Comparison of ENCODE assay signal across 9 cellular contexts in genomic region chr17:10541179-10541578, GRCh38. TPM values are rescaled to one million over a fixed set of nuclear protein-coding genes. Genes with fewer than 3 reads are reported as not detected.
"Had no signal": no experiment of that assay in that cellular context is flagged by ENCODE, and none has a peak within 500 bp of the region (broad histone marks: within the 10 kb centered on the region; RNA-seq: fewer than 3 reads in every experiment).

No MANE protein-coding gene starts in this region.

RNA-seq across cellular contexts. Expression of gene MYH2, which starts 8.3 kb away (rescaled TPM):
- total RNA-seq: M059J; NCI-H460; PC-9; Right ventricle myocardium inferior; RPMI7951; SK-MEL-5; T-cell; T-helper 1 cell treated with Interleukin-12 subunit alpha and Interleukin-12 subunit beta and Interleukin-4 antibody, amounts not matched to agents 30 ng/mL and 1 ng/mL, for 36 hours had no signal

RNA-seq across cellular contexts. Expression of gene MYH1, which starts 22.8 kb away (rescaled TPM):
- total RNA-seq: M059J; NCI-H460; PC-9; Right ventricle myocardium inferior; RPMI7951; SJCRH30; SK-MEL-5; T-cell; T-helper 1 cell treated with Interleukin-12 subunit alpha and Interleukin-12 subunit beta and Interleukin-4 antibody, amounts not matched to agents 30 ng/mL and 1 ng/mL, for 36 hours had no signal
